In the genomic region with DNA sequence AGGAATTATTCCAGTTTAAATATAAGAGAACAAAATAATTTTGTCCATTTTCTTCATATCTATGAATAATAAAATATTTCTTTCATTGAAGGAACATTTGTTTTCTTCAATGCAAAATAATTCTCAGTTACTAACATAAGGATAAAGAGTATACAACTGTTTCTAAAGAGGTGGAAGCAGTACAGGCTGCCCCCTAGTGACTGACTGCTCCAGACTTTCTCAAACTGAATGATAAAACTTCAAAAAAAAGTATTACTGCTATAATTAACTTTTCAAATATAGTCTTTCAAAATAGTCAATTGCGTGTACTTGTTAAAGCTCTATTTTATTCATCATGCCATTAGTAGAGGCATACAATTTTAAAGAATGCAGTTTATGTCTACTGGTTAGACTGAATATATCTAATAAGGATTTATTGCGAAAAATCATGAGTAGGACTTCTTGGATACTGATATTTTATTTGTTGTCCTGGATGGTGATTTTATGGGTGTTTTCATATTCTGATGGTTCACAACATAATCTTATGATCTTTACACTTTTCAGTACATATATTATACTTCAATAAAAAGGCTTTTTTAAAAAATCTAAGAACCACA, we compare ENCODE assay signal across 9 cellular contexts.
DNase-seq lines count a peak whose midpoint lies in the region; ATAC-seq and TF ChIP-seq lines count a peak whose summit lies in the region.
"Had no signal": no experiment of that assay in that cellular context is flagged by ENCODE, and none has a peak within 500 bp of the region (broad histone marks: within the 10 kb centered on the region; RNA-seq: fewer than 3 reads in every experiment).

No MANE protein-coding gene starts in this region.

- no peaks in the 10 kb centered on the region for H3K9me3 Mint-ChIP-seq in MCF 10A (ENCODE audit: unreplicated experiment)
- no peaks in the 10 kb centered on the region for H3K9me3 Mint-ChIP-seq in mesothelial cell of epicardium
- H3K9me3 Mint-ChIP-seq: central memory CD8-positive, alpha-beta T cell had no signal

- no peaks in the 10 kb centered on the region for H3F3A ChIP-seq in MM.1S (ENCODE audit: insufficient read depth, low read length)

- BruUV-seq in MCF 10A (replicated peaks; lab: Mats Ljungman, UMichigan), result no TSS peak

- intact Hi-C loops in MCF 10A (cut with micrococcal nuclease), result loop anchor here (1.0 to 5.0 kb wide), 3 partner anchors 301 to 1031 kb away; no protein-coding TSS in a partner anchor
- intact Hi-C loops in breast epithelium (cut with DNase I; ENCODE audit: low total_unique reads), result no loop called here

- H3K36me3 ChIP-seq in breast epithelium (no peaks in the 10 kb centered on the region), MM.1S (replicated peaks; ENCODE audit: insufficient read depth, low read length) (no peaks in the 10 kb centered on the region), brain microvascular endothelial cell (replicated peaks) (no peaks in the 10 kb centered on the region)

- CTCF ChIA-PET in MCF 10A (lab: Yijun Ruan, JAX), result interaction anchor here (0.6 to 4.2 kb wide), 14 partner anchors 7 to 710 kb away, joined by 3 to 37 read pairs (median 3); no protein-coding TSS in a partner anchor

- H3K9ac ChIP-seq in MM.1S (ENCODE audit: low read length), result no peak overlapping the region

- H3K27me3 Mint-ChIP-seq in MCF 10A (ENCODE audit: insufficient read depth, unreplicated experiment) (no peaks in the 10 kb centered on the region), mesothelial cell of epicardium (ENCODE audit: low read depth) (no peaks in the 10 kb centered on the region)
- H3K27me3 Mint-ChIP-seq: central memory CD8-positive, alpha-beta T cell had no signal

- H3K9me3 ChIP-seq in breast epithelium (no peaks in the 10 kb centered on the region), MM.1S (replicated peaks; ENCODE audit: insufficient read depth, low read length) (no peaks in the 10 kb centered on the region)

- DNase-seq in MCF 10A (ENCODE audit: unreplicated experiment), result peak; percentile 46
- DNase-seq in breast epithelium (ENCODE audit: low spot score in 2 of 2), result no peak
- DNase-seq in MM.1S, result peak; percentile 26
- peak; percentile 39 for DNase-seq in brain microvascular endothelial cell
- DNase-seq in mesothelial cell of epicardium (ENCODE audit: low spot score in 2 of 2, unreplicated experiment in 2 of 2), result no peak
- DNase-seq in NCI-H187 (lab: John Stamatoyannopoulos, UW), result no peak
- DNase-seq in retina, result no peak

- H3K27ac Mint-ChIP-seq in MCF 10A (ENCODE audit: low read depth, unreplicated experiment), result no peak overlapping the region
- no peak overlapping the region for H3K27ac Mint-ChIP-seq in mesothelial cell of epicardium

- POLR2A ChIA-PET in MCF 10A (lab: Yijun Ruan, JAX), result no interaction called here

- no peak overlapping the region for H3K4me2 ChIP-seq in MM.1S (ENCODE audit: low read depth, low read length)

- no peak for ATAC-seq in HG03108 (IDR thresholded peaks at IDR 0.05; ENCODE audit: unreplicated experiment)

- H3K4me3 ChIP-seq in breast epithelium, result no peak overlapping the region
- H3K4me3 ChIP-seq in MM.1S (ENCODE audit: low read length), result no peak overlapping the region
- no peak overlapping the region for H3K4me3 ChIP-seq in brain microvascular endothelial cell (ENCODE audit: low read depth, low read length)

- no peaks in the 10 kb centered on the region for H3K36me3 Mint-ChIP-seq in MCF 10A (ENCODE audit: insufficient read depth, unreplicated experiment)
- H3K36me3 Mint-ChIP-seq in mesothelial cell of epicardium, result no peaks in the 10 kb centered on the region

- H3K27ac ChIP-seq in breast epithelium, result no peak overlapping the region
- no peak overlapping the region for H3K27ac ChIP-seq in MM.1S (ENCODE audit: low read length)
- H3K27ac ChIP-seq in brain microvascular endothelial cell, result no peak overlapping the region

- no peak for TF ChIP-seq POLR2A in breast epithelium (IDR thresholded peaks at IDR 0.05)

- no peaks in the 10 kb centered on the region for H3K27me3 ChIP-seq in breast epithelium
- H3K27me3 ChIP-seq in MM.1S (replicated peaks; ENCODE audit: insufficient read depth, low read length), result no peaks in the 10 kb centered on the region
- no peaks in the 10 kb centered on the region for H3K27me3 ChIP-seq in brain microvascular endothelial cell (replicated peaks)

- H3K4me1 Mint-ChIP-seq in MCF 10A (ENCODE audit: insufficient read depth, unreplicated experiment), result no peaks in the 10 kb centered on the region
- no peaks in the 10 kb centered on the region for H3K4me1 Mint-ChIP-seq in mesothelial cell of epicardium
- H3K4me1 Mint-ChIP-seq: central memory CD8-positive, alpha-beta T cell had no signal

- H3K4me3 Mint-ChIP-seq in MCF 10A (ENCODE audit: unreplicated experiment) (no peak overlapping the region), mesothelial cell of epicardium (no peak overlapping the region)
- H3K4me3 Mint-ChIP-seq: central memory CD8-positive, alpha-beta T cell had no signal

- TF ChIP-seq CTCF in MCF 10A (IDR thresholded peaks at IDR 0.05; ENCODE audit: unreplicated experiment) (peak; percentile 54), breast epithelium (IDR thresholded peaks at IDR 0.05) (peak in 1 of 3 donors; percentile 35), MM.1S (IDR thresholded peaks at IDR 0.05; ENCODE audit: low read length) (peak; percentile 58), brain microvascular endothelial cell (IDR thresholded peaks at IDR 0.05; ENCODE audit: low read depth, low read length, missing control alignments) (peak; percentile 86), mesothelial cell of epicardium (IDR thresholded peaks at IDR 0.05; ENCODE audit: unreplicated experiment) (peak; percentile 61)

- H2AFZ ChIP-seq in MM.1S (ENCODE audit: low read length), result no peak overlapping the region

- H4K20me1 ChIP-seq in MM.1S (ENCODE audit: insufficient read depth, low read length), result no peaks in the 10 kb centered on the region

- in situ Hi-C loops in brain microvascular endothelial cell (cut with HindIII; ENCODE audit: low pct_ligation_motif_present, low sequenced_read_pairs), result no loop called here

- H3K4me1 ChIP-seq in breast epithelium (no peaks in the 10 kb centered on the region), MM.1S (ENCODE audit: low read length) (no peaks in the 10 kb centered on the region)

- no peaks in the 10 kb centered on the region for H3K79me2 ChIP-seq in MM.1S (ENCODE audit: low read length)

- H3K9me2 ChIP-seq in MM.1S (replicated peaks; ENCODE audit: insufficient read depth, low read length), result no peaks in the 10 kb centered on the region

Comparison
In these comparisons a context has a peak if more than half of its experiments do, and no peak if none do; other contexts are left out.
1. DNase-seq: peak in MCF 10A (single experiment), MM.1S (single experiment) and brain microvascular endothelial cell (single experiment); none in breast epithelium (0 of 2), mesothelial cell of epicardium (0 of 2), NCI-H187 (0 of 2) and retina (single experiment).